ENCODE assay signal across 17 cellular contexts in the genomic region with DNA sequence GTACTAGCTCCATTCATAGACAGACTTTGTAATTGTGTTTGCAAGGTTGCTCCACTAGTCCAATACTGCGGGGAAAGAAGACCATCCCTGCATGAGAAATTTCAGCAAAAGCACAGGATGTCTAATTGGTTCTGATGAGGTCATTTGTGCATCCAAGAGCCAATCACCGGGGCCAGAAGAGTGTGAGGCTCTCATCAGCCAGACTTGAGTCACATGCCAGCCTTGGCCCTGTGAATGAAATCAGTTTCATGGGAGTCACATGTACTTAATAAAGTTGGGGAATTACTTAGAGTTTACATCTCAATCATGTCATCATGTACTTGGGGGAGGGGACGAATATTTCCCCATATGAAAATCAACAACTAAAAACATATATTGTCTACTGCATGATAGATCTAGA.
A peak's percentile ranks its signal among the peaks of the same experiment; 100 is the strongest.
DNase-seq lines count a peak whose midpoint lies in the region; ATAC-seq and TF ChIP-seq lines count a peak whose summit lies in the region.
"Had no signal": no experiment of that assay in that cellular context is flagged by ENCODE, and none has a peak within 500 bp of the region (broad histone marks: within the 10 kb centered on the region; RNA-seq: fewer than 3 reads in every experiment).

No MANE protein-coding gene starts in this region.

- TF ChIP-seq CTCF in esophagus squamous epithelium (IDR thresholded peaks at IDR 0.05), result no peak

- H3K4me3 Mint-ChIP-seq in activated CD4-positive, alpha-beta memory T cell treated with anti-CD3 and anti-CD28 coated beads, Interleukin-2, amount 10 ng/mL, durations not matched to agents 7 days and 5 days, result no peak overlapping the region

- H4K20me1 ChIP-seq in BLaER1 treated with 17β-estradiol and CSF1 and Interleukin-3, amounts not matched to agents 10 nM and 100 nM, result no peaks in the 10 kb centered on the region

- DNase-seq in activated CD4-positive, alpha-beta memory T cell treated with anti-CD3 and anti-CD28 coated beads, Interleukin-2, amount 10 ng/mL, durations not matched to agents 7 days and 5 days, result no peak
- DNase-seq in esophagus squamous epithelium (lab: John Stamatoyannopoulos, UW) (no peak), HK-2 (ENCODE audit: unreplicated experiment) (no peak), cerebellar cortex (ENCODE audit: low spot score) (no peak)
- DNase-seq: activated naive CD4-positive, alpha-beta T cell treated with anti-CD3 and anti-CD28 coated beads, Interleukin-2, amount 50 U/mL, for 16 hours; Caco-2; left cardiac atrium; NCI-H146; NCI-H526; Peyer's patch; sigmoid colon; T-cell; transverse colon had no signal

- no peaks in the 10 kb centered on the region for H3K36me3 Mint-ChIP-seq in activated CD4-positive, alpha-beta memory T cell treated with anti-CD3 and anti-CD28 coated beads, Interleukin-2, amount 10 ng/mL, durations not matched to agents 7 days and 5 days (ENCODE audit: low read depth)
- H3K36me3 Mint-ChIP-seq: T-cell had no signal

- no peak overlapping the region for H3K27ac Mint-ChIP-seq in activated CD4-positive, alpha-beta memory T cell treated with anti-CD3 and anti-CD28 coated beads, Interleukin-2, amount 10 ng/mL, durations not matched to agents 7 days and 5 days
- H3K27ac Mint-ChIP-seq: T-cell had no signal

- ATAC-seq in GM19035 (IDR thresholded peaks at IDR 0.05; ENCODE audit: unreplicated experiment) (peak; percentile 27), HG02610 (IDR thresholded peaks at IDR 0.05; ENCODE audit: unreplicated experiment) (peak; percentile 33), HG03520 (IDR thresholded peaks at IDR 0.05; ENCODE audit: unreplicated experiment) (peak; percentile 35)
- ATAC-seq: left cardiac atrium, T-cell had no signal

- H3K27me3 ChIP-seq in BLaER1 treated with 17β-estradiol and CSF1 and Interleukin-3, amounts not matched to agents 10 nM and 100 nM, result no peaks in the 10 kb centered on the region
- no peaks in the 10 kb centered on the region for H3K27me3 ChIP-seq in esophagus squamous epithelium
- H3K27me3 ChIP-seq: Peyer's patch, sigmoid colon, transverse colon had no signal

- CTCF ChIA-PET in activated CD4-positive, alpha-beta memory T cell treated with anti-CD3 and anti-CD28 coated beads, Interleukin-2, amount 10 ng/mL, durations not matched to agents 7 days and 5 days (lab: Charles Lee), result no interaction called here

- 70 to 83% methylated on average over 3 of the region's 3 CpGs for WGBS in esophagus squamous epithelium, 2 donors

- no peaks in the 10 kb centered on the region for H3K27me3 Mint-ChIP-seq in activated CD4-positive, alpha-beta memory T cell treated with anti-CD3 and anti-CD28 coated beads, Interleukin-2, amount 10 ng/mL, durations not matched to agents 7 days and 5 days
- H3K27me3 Mint-ChIP-seq: T-cell had no signal

- H3K9me3 Mint-ChIP-seq in activated CD4-positive, alpha-beta memory T cell treated with anti-CD3 and anti-CD28 coated beads, Interleukin-2, amount 10 ng/mL, durations not matched to agents 7 days and 5 days, result peaks cover 7% of the 10 kb centered on the region

- intact Hi-C loops in esophagus squamous epithelium (cut with DNase I), result no loop called here

- peaks cover 5 to 16% (median 8%) of the 10 kb centered on the region in 10 experiments; a peak in 14 of 20 replicates for H3K4me1 ChIP-seq in BLaER1 treated with 17β-estradiol and CSF1 and Interleukin-3, amounts not matched to agents 10 nM and 100 nM
- H3K4me1 ChIP-seq in esophagus squamous epithelium, result no peaks in the 10 kb centered on the region
- H3K4me1 ChIP-seq: Caco-2, Peyer's patch, sigmoid colon, transverse colon had no signal

- H3K27ac ChIP-seq in BLaER1 treated with 17β-estradiol and CSF1 and Interleukin-3, amounts not matched to agents 10 nM and 100 nM, result no peak overlapping the region
- H3K27ac ChIP-seq in esophagus squamous epithelium, result no peak overlapping the region
- H3K27ac ChIP-seq: Peyer's patch, sigmoid colon, transverse colon had no signal

- POLR2A ChIA-PET in activated CD4-positive, alpha-beta memory T cell treated with anti-CD3 and anti-CD28 coated beads, Interleukin-2, amount 10 ng/mL, durations not matched to agents 7 days and 5 days (lab: Charles Lee), result no interaction called here

- TF ChIP-seq POLR2A in esophagus squamous epithelium (IDR thresholded peaks at IDR 0.05), result no peak

- H3K4me1 Mint-ChIP-seq in activated CD4-positive, alpha-beta memory T cell treated with anti-CD3 and anti-CD28 coated beads, Interleukin-2, amount 10 ng/mL, durations not matched to agents 7 days and 5 days, result peaks cover 3% of the 10 kb centered on the region

- peak overlapping the region in 7 of 11 experiments; percentile 18 to 50 (median 37); a peak in 9 of 22 replicates for H3K4me2 ChIP-seq in BLaER1 treated with 17β-estradiol and CSF1 and Interleukin-3, amounts not matched to agents 10 nM and 100 nM

- H3K4me3 ChIP-seq in BLaER1 treated with 17β-estradiol and CSF1 and Interleukin-3, amounts not matched to agents 10 nM and 100 nM, result no peak overlapping the region
- H3K4me3 ChIP-seq in esophagus squamous epithelium, result no peak overlapping the region
- H3K4me3 ChIP-seq: Peyer's patch, sigmoid colon, transverse colon had no signal

- no peaks in the 10 kb centered on the region for H3K9me3 ChIP-seq in BLaER1 treated with 17β-estradiol and CSF1 and Interleukin-3, amounts not matched to agents 10 nM and 100 nM (replicated peaks in 1 of 11)
- H3K9me3 ChIP-seq in esophagus squamous epithelium, result no peaks in the 10 kb centered on the region
- H3K9me3 ChIP-seq: Peyer's patch, sigmoid colon, transverse colon had no signal

- no peaks in the 10 kb centered on the region for H3K36me3 ChIP-seq in BLaER1 treated with 17β-estradiol and CSF1 and Interleukin-3, amounts not matched to agents 10 nM and 100 nM
- no peaks in the 10 kb centered on the region for H3K36me3 ChIP-seq in esophagus squamous epithelium
- H3K36me3 ChIP-seq: Peyer's patch, sigmoid colon, transverse colon had no signal

- H3K9ac ChIP-seq in BLaER1 treated with 17β-estradiol and CSF1 and Interleukin-3, amounts not matched to agents 10 nM and 100 nM, result no peak overlapping the region
